ENCODE assay signal across 8 cellular contexts in genomic region chr17:32350662-32351418, GRCh38. TPM values are rescaled to one million over a fixed set of nuclear protein-coding genes. Genes with fewer than 3 reads are reported as not detected.
DNase-seq lines count a peak whose midpoint lies in the region; ATAC-seq and TF ChIP-seq lines count a peak whose summit lies in the region.

No MANE protein-coding gene starts in this region.

- no peak overlapping the region for H2BK120ac ChIP-seq in H9 (ENCODE audit: low read depth, low read length, poor library complexity, severe bottlenecking)

- H3K9me3 ChIP-seq in H9 (ENCODE audit: control insufficient read depth, low read depth, low read length) (no peaks in the 10 kb centered on the region), esophagus squamous epithelium (no peaks in the 10 kb centered on the region)
- H3K9me3 ChIP-seq in naive thymus-derived CD4-positive, alpha-beta T cell (ENCODE audit: control insufficient read depth in 2 of 3, low read length in 3 of 3) = no peaks in the 10 kb centered on the region

- H2AFZ ChIP-seq in H9 (ENCODE audit: low read length) = no peak overlapping the region

- peak overlapping the region; percentile 98 for H3K18ac ChIP-seq in H9 (ENCODE audit: insufficient read length, low read depth, low read length)

- H3T11ph ChIP-seq in H9 (ENCODE audit: low read length) = no peak overlapping the region

- H3K27me3 ChIP-seq in H9 (ENCODE audit: insufficient read depth, low read length) (no peaks in the 10 kb centered on the region), esophagus squamous epithelium (no peaks in the 10 kb centered on the region)
- H3K27me3 ChIP-seq in naive thymus-derived CD4-positive, alpha-beta T cell (ENCODE audit: control insufficient read depth in 2 of 2, insufficient read depth in 2 of 2, low read length in 2 of 2) = no peaks in the 10 kb centered on the region

- no peaks in the 10 kb centered on the region for H3K79me1 ChIP-seq in H9 (ENCODE audit: insufficient read depth, low read depth, low read length, poor library complexity, severe bottlenecking)

- peak overlapping the region; percentile 76 to 86 (median 82) for H3K4me3 ChIP-seq in esophagus squamous epithelium
- peak overlapping the region; percentile 98 for H3K4me3 ChIP-seq in naive thymus-derived CD4-positive, alpha-beta T cell (ENCODE audit: low read length)
- H3K4me3 ChIP-seq in urinary bladder (ENCODE audit: low read depth, low read length) = peak overlapping the region; percentile 88

- peak in 2 of 3 experiments; percentile 49 to 83 for DNase-seq in NCI-H1417 (lab: John Stamatoyannopoulos, UW)
- DNase-seq in NCI-H1417 treated with DMSO at 0.1 percent for 48 hours (lab: John Stamatoyannopoulos, UW) = no peak
- no peak for DNase-seq in H9
- peak; percentile 12 for DNase-seq in NCI-H146 treated with DMSO at 0.1 percent for 48 hours (lab: John Stamatoyannopoulos, UW; ENCODE audit: unreplicated experiment)
- DNase-seq in activated CD4-positive, alpha-beta T cell treated with anti-CD3 and anti-CD28 coated beads, Interleukin-2, amount 10 ng/mL, durations not matched to agents 24 days and 14 days = peak; percentile 85
- DNase-seq in esophagus squamous epithelium (lab: John Stamatoyannopoulos, UW) = no peak
- peak in 7 of 9 donors; percentile 33 to 62 (median 47) for DNase-seq in naive thymus-derived CD4-positive, alpha-beta T cell

- POLR2A ChIA-PET in naive thymus-derived CD4-positive, alpha-beta T cell (lab: Charles Lee) = interaction anchor here (0.9 to 2.2 kb wide), 7 partner anchors 9 to 342 kb away, joined by 4 to 11 read pairs (median 5); partner anchors contain the start of genes C17orf75, CDK5R1 and PSMD11

- H3K23me2 ChIP-seq in H9 (ENCODE audit: insufficient read length, low read depth, low read length, poor library complexity, severe bottlenecking) = peaks cover 5% of the 10 kb centered on the region

- H4K5ac ChIP-seq in H9 (ENCODE audit: insufficient read length, low read depth, low read length) = peak overlapping the region; percentile 93

- H4K91ac ChIP-seq in H9 (ENCODE audit: insufficient read length, low read depth, low read length) = peak overlapping the region; percentile 39

- H3K79me2 ChIP-seq in H9 (ENCODE audit: insufficient read depth, low read length) = peaks cover 50% of the 10 kb centered on the region

- CTCF ChIA-PET in naive thymus-derived CD4-positive, alpha-beta T cell (lab: Charles Lee) = no interaction called here

- peak overlapping the region; percentile 100 for H3K9ac ChIP-seq in H9 (ENCODE audit: extremely low read depth, insufficient read length, low read length)

- H3K14ac ChIP-seq in H9 (ENCODE audit: insufficient read depth, low read length) = peak overlapping the region; percentile 98

- H3K4me2 ChIP-seq in H9 (ENCODE audit: insufficient read depth, insufficient read length, low read length) = peak overlapping the region; percentile 77

- H3K23ac ChIP-seq in H9 (ENCODE audit: insufficient read length, low read depth, low read length) = no peak overlapping the region

- H3K4me1 ChIP-seq in H9 (ENCODE audit: insufficient read depth, low read length) (no peaks in the 10 kb centered on the region; the same call in 1 of the 2 replicates), esophagus squamous epithelium (peaks cover 29 to 59% (median 43%) of the 10 kb centered on the region in 3 donors), urinary bladder (ENCODE audit: insufficient read depth) (peaks cover 2% of the 10 kb centered on the region)
- H3K4me1 ChIP-seq in naive thymus-derived CD4-positive, alpha-beta T cell (ENCODE audit: control insufficient read depth in 2 of 2, insufficient read depth in 2 of 2, low read length in 2 of 2) = peaks cover 21 to 33% of the 10 kb centered on the region in 2 donors

- H3K9me3 Mint-ChIP-seq in H9 = peaks cover 2 to 6% of the 10 kb centered on the region in 2 experiments; a peak in 3 of 5 replicates
- no peaks in the 10 kb centered on the region for H3K9me3 Mint-ChIP-seq in activated CD4-positive, alpha-beta T cell treated with anti-CD3 and anti-CD28 coated beads, Interleukin-2, amount 10 ng/mL, durations not matched to agents 24 days and 14 days
- H3K9me3 Mint-ChIP-seq in naive thymus-derived CD4-positive, alpha-beta T cell = peaks cover 0 to 5% (median 0%) of the 10 kb centered on the region in 11 donors

- no peak overlapping the region for H2BK15ac ChIP-seq in H9 (ENCODE audit: low read depth, low read length)

- peak overlapping the region; percentile 95 for H2BK5ac ChIP-seq in H9 (ENCODE audit: insufficient read length, low read length)

- no peaks in the 10 kb centered on the region for H4K20me1 ChIP-seq in H9 (ENCODE audit: control insufficient read depth, insufficient read depth, insufficient read length)

- no CpG with 5 or more reads among the region's 20 CpGs for WGBS in H9 (ENCODE audit: extremely low coverage, insufficient read length, low lambda C conversion rate)
- 0 to 1% methylated on average over 20 of the region's 20 CpGs for WGBS in esophagus squamous epithelium, 2 donors
- under 1% methylated on average over 20 of the region's 20 CpGs for WGBS in urinary bladder

- H3K4ac ChIP-seq in H9 (ENCODE audit: low read depth, low read length) = no peak overlapping the region

- no peak for TF ChIP-seq POLR2A in esophagus squamous epithelium (IDR thresholded peaks at IDR 0.05)

- H3K27ac Mint-ChIP-seq in H9 = peak overlapping the region; percentile 100
- peak overlapping the region; percentile 99 for H3K27ac Mint-ChIP-seq in activated CD4-positive, alpha-beta T cell treated with anti-CD3 and anti-CD28 coated beads, Interleukin-2, amount 10 ng/mL, durations not matched to agents 24 days and 14 days
- H3K27ac Mint-ChIP-seq in naive thymus-derived CD4-positive, alpha-beta T cell = peak overlapping the region; percentile 95 to 100 (median 99)

- no peak overlapping the region for H4K8ac ChIP-seq in H9 (replicated peaks; ENCODE audit: insufficient read length, low read depth, low read length)

- intact Hi-C loops in activated CD4-positive, alpha-beta T cell treated with anti-CD3 and anti-CD28 coated beads, Interleukin-2, amount 10 ng/mL, durations not matched to agents 24 days and 14 days (cut with micrococcal nuclease) = loop anchor here (1.0 to 10.0 kb wide), 4 partner anchors 10 to 346 kb away; partner anchors contain the start of genes LRRC37B and PSMD11
- intact Hi-C loops in esophagus squamous epithelium (cut with DNase I) = no loop called here
- intact Hi-C loops in naive thymus-derived CD4-positive, alpha-beta T cell (cut with micrococcal nuclease) = loop anchor here (1.0 to 5.0 kb wide), 14 partner anchors 10 to 844 kb away; partner anchors contain the start of genes PSMD11 (in 2 of the 2), RHOT1 (in 2 of the 2), UTP6 (in 2 of the 2) and LRRC37B (in 1 of the 2)

- H2BK20ac ChIP-seq in H9 (ENCODE audit: low read depth, low read length, poor library complexity, severe bottlenecking) = no peak overlapping the region

- no peak for TF ChIP-seq CTCF in H9 (conservative IDR thresholded peaks at IDR 0.05)
- TF ChIP-seq CTCF in esophagus squamous epithelium (IDR thresholded peaks at IDR 0.05) = no peak

- no peak overlapping the region for H2BK12ac ChIP-seq in H9 (ENCODE audit: insufficient read length, low read depth, low read length)

- no peaks in the 10 kb centered on the region; the same call in 1 of the 2 replicates for H3K27me3 Mint-ChIP-seq in H9 (ENCODE audit: low read depth)
- no peaks in the 10 kb centered on the region for H3K27me3 Mint-ChIP-seq in activated CD4-positive, alpha-beta T cell treated with anti-CD3 and anti-CD28 coated beads, Interleukin-2, amount 10 ng/mL, durations not matched to agents 24 days and 14 days
- no peaks in the 10 kb centered on the region for H3K27me3 Mint-ChIP-seq in naive thymus-derived CD4-positive, alpha-beta T cell

- peak overlapping the region; percentile 93 for H3K27ac ChIP-seq in H9 (ENCODE audit: insufficient read length, low read depth, low read length)
- peak overlapping the region; percentile 95 to 99 (median 98) for H3K27ac ChIP-seq in esophagus squamous epithelium
- H3K27ac ChIP-seq in naive thymus-derived CD4-positive, alpha-beta T cell (ENCODE audit: low read depth, low read length) = peak overlapping the region; percentile 98
- H3K27ac ChIP-seq in urinary bladder (ENCODE audit: low read depth) = peak overlapping the region; percentile 98

- no peak overlapping the region for H2AK5ac ChIP-seq in H9 (ENCODE audit: insufficient read length, low read length)

- peaks cover 42 to 55% (median 55%) of the 10 kb centered on the region in 3 experiments for H3K36me3 Mint-ChIP-seq in H9 (ENCODE audit: insufficient read depth in 1 of 3, low read depth in 3 of 3)
- H3K36me3 Mint-ChIP-seq in activated CD4-positive, alpha-beta T cell treated with anti-CD3 and anti-CD28 coated beads, Interleukin-2, amount 10 ng/mL, durations not matched to agents 24 days and 14 days (ENCODE audit: low read depth) = peaks cover 47% of the 10 kb centered on the region
- peaks cover 18 to 33% (median 20%) of the 10 kb centered on the region in 5 donors for H3K36me3 Mint-ChIP-seq in naive thymus-derived CD4-positive, alpha-beta T cell

- no peak overlapping the region for H3K56ac ChIP-seq in H9 (ENCODE audit: insufficient read length, low read depth, low read length)

- peak overlapping the region; percentile 99 for H3K4me3 Mint-ChIP-seq in H9
- H3K4me3 Mint-ChIP-seq in activated CD4-positive, alpha-beta T cell treated with anti-CD3 and anti-CD28 coated beads, Interleukin-2, amount 10 ng/mL, durations not matched to agents 24 days and 14 days = peak overlapping the region; percentile 97
- H3K4me3 Mint-ChIP-seq in naive thymus-derived CD4-positive, alpha-beta T cell = peak overlapping the region; percentile 90 to 100 (median 98)

- H3K36me3 ChIP-seq in esophagus squamous epithelium = peaks cover 6 to 41% (median 10%) of the 10 kb centered on the region in 3 donors
- peaks cover 5 to 30% (median 9%) of the 10 kb centered on the region in 3 experiments for H3K36me3 ChIP-seq in naive thymus-derived CD4-positive, alpha-beta T cell (ENCODE audit: control insufficient read depth in 2 of 3, insufficient read depth in 3 of 3, low read length in 3 of 3)
- H3K36me3 ChIP-seq in urinary bladder (ENCODE audit: insufficient read depth) = no peaks in the 10 kb centered on the region

- H3K4me1 Mint-ChIP-seq in H9 = peaks cover 22 to 38% of the 10 kb centered on the region in 2 experiments
- peaks cover 27% of the 10 kb centered on the region for H3K4me1 Mint-ChIP-seq in activated CD4-positive, alpha-beta T cell treated with anti-CD3 and anti-CD28 coated beads, Interleukin-2, amount 10 ng/mL, durations not matched to agents 24 days and 14 days
- peaks cover 26 to 62% (median 46%) of the 10 kb centered on the region in 7 donors for H3K4me1 Mint-ChIP-seq in naive thymus-derived CD4-positive, alpha-beta T cell

- ATAC-seq in naive thymus-derived CD4-positive, alpha-beta T cell = peak; percentile 34

RNA-seq across cellular contexts. Expression of gene ZNF207, which starts 0.9 kb away (rescaled TPM):
- 283 and 296 TPM in 2 replicates for total RNA-seq in H9 (2021)
- total RNA-seq in activated CD4-positive, alpha-beta T cell treated with anti-CD3 and anti-CD28 coated beads, Interleukin-2, amount 10 ng/mL, durations not matched to agents 24 days and 14 days = 269 and 272 TPM in 2 replicates
- total RNA-seq in esophagus squamous epithelium = 100 to 1,000 TPM; 101 to 181 (median 137) TPM
- total RNA-seq in naive thymus-derived CD4-positive, alpha-beta T cell = 100 to 1,000 TPM; 248 to 288 (median 281) TPM
- polyA plus RNA-seq in naive thymus-derived CD4-positive, alpha-beta T cell = 100 to 1,000 TPM; 168 to 169 TPM
- total RNA-seq in urinary bladder = 241 TPM
- 82.0 TPM for polyA plus RNA-seq in urinary bladder

RNA-seq across cellular contexts. Expression of gene C17orf75, which starts 8.9 kb away (rescaled TPM):
- total RNA-seq in H9 (2021) (37.4 and 40.4 TPM in 2 replicates), esophagus squamous epithelium (10 to 100 TPM in 1 of 4 donors, 1 to 10 TPM in 3; 3.6 to 14.7 (median 9.1) TPM), urinary bladder (26.9 TPM)
- total RNA-seq in activated CD4-positive, alpha-beta T cell treated with anti-CD3 and anti-CD28 coated beads, Interleukin-2, amount 10 ng/mL, durations not matched to agents 24 days and 14 days = 32.2 and 33.5 TPM in 2 replicates
- total RNA-seq in naive thymus-derived CD4-positive, alpha-beta T cell = 10 to 100 TPM; 14.2 to 22.0 (median 17.9) TPM
- polyA plus RNA-seq in naive thymus-derived CD4-positive, alpha-beta T cell = 10 to 100 TPM in 1 of 2 donors, 1 to 10 TPM in 1; 9.6 to 12.6 TPM
- polyA plus RNA-seq in urinary bladder = 12.1 TPM

Comparison
In these comparisons a context has a peak if more than half of its experiments do, and no peak if none do; other contexts are left out.
1. DNase-seq: peak in NCI-H1417 (2 of 3), NCI-H146 treated with DMSO at 0.1 percent for 48 hours (single experiment), activated CD4-positive, alpha-beta T cell treated with anti-CD3 and anti-CD28 coated beads, Interleukin-2, amount 10 ng/mL, durations not matched to agents 24 days and 14 days (single experiment) and naive thymus-derived CD4-positive, alpha-beta T cell (7 of 9); none in NCI-H1417 treated with DMSO at 0.1 percent for 48 hours (single experiment), H9 (single experiment) and esophagus squamous epithelium (single experiment).
2. Peak in every context shown above with its lines, with median percentiles within 50 percentile points of each other: H3K27ac ChIP-seq, H3K27ac Mint-ChIP-seq, H3K4me3 Mint-ChIP-seq and H3K4me3 ChIP-seq.